In the genomic region with DNA sequence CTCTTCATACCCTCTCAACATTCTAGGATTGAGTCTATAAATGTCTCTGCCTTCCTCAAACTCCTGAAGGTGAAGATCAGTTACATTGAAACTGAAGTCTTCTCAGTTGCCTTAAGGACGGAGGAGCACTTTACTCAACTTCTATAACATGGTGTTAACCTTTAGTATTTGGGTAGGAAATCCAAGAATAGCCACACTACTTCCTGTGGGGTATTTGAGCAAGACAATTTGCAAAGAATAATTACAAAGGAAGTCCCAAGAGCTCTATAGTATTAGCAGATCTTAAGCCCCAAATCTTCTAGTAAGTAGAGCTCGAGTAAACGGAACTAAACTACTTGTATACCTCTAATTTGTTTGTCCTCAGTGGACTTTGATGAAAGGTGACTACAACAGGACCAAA, we compare ENCODE assay signal across 13 cellular contexts.
DNase-seq lines count a peak whose midpoint lies in the region; ATAC-seq and TF ChIP-seq lines count a peak whose summit lies in the region.
"Had no signal": no experiment of that assay in that cellular context is flagged by ENCODE, and none has a peak within 500 bp of the region (broad histone marks: within the 10 kb centered on the region; RNA-seq: fewer than 3 reads in every experiment).

No MANE protein-coding gene starts in this region.

- no peaks in the 10 kb centered on the region for H3F3A ChIP-seq in smooth muscle cell (ENCODE audit: low read depth)

- no peaks in the 10 kb centered on the region for H3K36me3 ChIP-seq in smooth muscle cell (ENCODE audit: low read depth)

- H3K27ac ChIP-seq in smooth muscle cell (ENCODE audit: low read depth): no peak overlapping the region
- H3K27ac ChIP-seq: stomach had no signal

- H3K9me3 ChIP-seq in smooth muscle cell (replicated peaks; ENCODE audit: low read depth): no peaks in the 10 kb centered on the region
- H3K9me3 ChIP-seq: stomach had no signal

- H3K36me3 Mint-ChIP-seq in central memory CD8-positive, alpha-beta T cell (ENCODE audit: insufficient read depth): peaks cover 46% of the 10 kb centered on the region

- no peak overlapping the region for H2AFZ ChIP-seq in smooth muscle cell (ENCODE audit: low read depth)

- no peaks in the 10 kb centered on the region for H3K27me3 Mint-ChIP-seq in central memory CD8-positive, alpha-beta T cell
- H3K27me3 Mint-ChIP-seq: activated CD4-positive, alpha-beta T cell treated with anti-CD3 and anti-CD28 coated beads for 36 hours had no signal

- WGBS in smooth muscle cell (ENCODE audit: low lambda C conversion rate): 75% methylated on average over 3 of the region's 3 CpGs

- no peaks in the 10 kb centered on the region for H3K79me2 ChIP-seq in smooth muscle cell (ENCODE audit: low read depth)

- peak; percentile 79 for ATAC-seq in GM19351 (IDR thresholded peaks at IDR 0.05; ENCODE audit: unreplicated experiment)
- ATAC-seq in HG03565 (IDR thresholded peaks at IDR 0.05; ENCODE audit: unreplicated experiment): peak; percentile 65
- ATAC-seq in central memory CD8-positive, alpha-beta T cell (replicated peaks; ENCODE audit: extremely low read depth, poor library complexity, severe bottlenecking): peak; percentile 70
- ATAC-seq: activated CD4-positive, alpha-beta T cell treated with anti-CD3 and anti-CD28 coated beads for 36 hours had no signal

- H3K4me1 ChIP-seq in smooth muscle cell (ENCODE audit: low read depth): no peaks in the 10 kb centered on the region

- H4K20me1 ChIP-seq in smooth muscle cell (ENCODE audit: low read depth): no peaks in the 10 kb centered on the region

- H3K27me3 ChIP-seq in smooth muscle cell (ENCODE audit: low read depth): no peaks in the 10 kb centered on the region
- H3K27me3 ChIP-seq: stomach had no signal

- DNase-seq in GM12864 (ENCODE audit: low read depth): peak; percentile 41
- DNase-seq in central memory CD8-positive, alpha-beta T cell (ENCODE audit: low spot score in 2 of 2): no peak
- no peak for DNase-seq in putamen (ENCODE audit: low spot score)
- no peak for DNase-seq in smooth muscle cell (lab: John Stamatoyannopoulos, UW; ENCODE audit: unreplicated experiment)
- DNase-seq in Ammon's horn (ENCODE audit: low spot score): no peak
- no peak for DNase-seq in occipital lobe (lab: John Stamatoyannopoulos, UW)
- DNase-seq: activated CD4-positive, alpha-beta T cell treated with anti-CD3 and anti-CD28 coated beads for 36 hours; DMS 273 treated with DMSO at 0.1 percent for 48 hours; effector CD8-positive, alpha-beta T cell; NCI-H446 treated with DMSO at 0.1 percent for 48 hours; stomach had no signal

- no peak overlapping the region for H3K9ac ChIP-seq in smooth muscle cell (ENCODE audit: low read depth)

- no peak overlapping the region for H3K4me2 ChIP-seq in smooth muscle cell

- H3K4me3 Mint-ChIP-seq in central memory CD8-positive, alpha-beta T cell: peak overlapping the region; percentile 61
- H3K4me3 Mint-ChIP-seq: activated CD4-positive, alpha-beta T cell treated with anti-CD3 and anti-CD28 coated beads for 36 hours had no signal

- peak overlapping the region; percentile 82 for H3K27ac Mint-ChIP-seq in central memory CD8-positive, alpha-beta T cell (ENCODE audit: low read depth)
- H3K27ac Mint-ChIP-seq: activated CD4-positive, alpha-beta T cell treated with anti-CD3 and anti-CD28 coated beads for 36 hours had no signal

- H3K4me1 Mint-ChIP-seq in central memory CD8-positive, alpha-beta T cell: peaks cover 52% of the 10 kb centered on the region

- no peak for TF ChIP-seq CTCF in GM12864 (IDR thresholded peaks at IDR 0.05; ENCODE audit: low read depth, low read length, missing control alignments)
- no peak for TF ChIP-seq CTCF in smooth muscle cell (IDR thresholded peaks at IDR 0.05; ENCODE audit: borderline replicate concordance, insufficient read depth, poor library complexity, severe bottlenecking)

- no peaks in the 10 kb centered on the region for H3K9me3 Mint-ChIP-seq in central memory CD8-positive, alpha-beta T cell

- H3K4me3 ChIP-seq in GM12864 (ENCODE audit: low read depth, low read length) (no peak overlapping the region), smooth muscle cell (no peak overlapping the region)
- H3K4me3 ChIP-seq: stomach had no signal
